Comparison of ENCODE assay signal across 15 cellular contexts in the genomic region with DNA sequence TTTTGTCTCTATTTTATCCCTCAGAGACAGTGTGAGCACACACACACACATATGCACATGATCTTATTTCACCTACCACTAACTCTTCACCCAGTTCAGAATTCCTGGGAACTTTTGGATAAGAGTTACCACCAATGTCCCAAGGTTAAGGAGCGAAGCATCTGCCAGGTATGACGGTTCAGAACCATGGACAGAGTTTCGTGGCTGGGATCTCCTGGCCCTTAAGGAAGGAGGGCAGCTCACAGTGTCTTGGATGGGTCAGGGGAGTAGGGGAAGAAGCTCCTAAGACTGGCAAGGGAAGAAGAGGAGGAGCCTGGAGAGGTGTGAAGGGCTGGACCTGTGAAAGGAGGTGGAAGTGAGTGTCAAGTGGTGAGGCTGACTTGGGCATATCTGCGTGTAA. TPM values are rescaled to one million over a fixed set of nuclear protein-coding genes. Genes with fewer than 3 reads are reported as not detected.
A peak's percentile ranks its signal among the peaks of the same experiment; 100 is the strongest.
DNase-seq lines count a peak whose midpoint lies in the region; ATAC-seq and TF ChIP-seq lines count a peak whose summit lies in the region.
"Had no signal": no experiment of that assay in that cellular context is flagged by ENCODE, and none has a peak within 500 bp of the region (broad histone marks: within the 10 kb centered on the region; RNA-seq: fewer than 3 reads in every experiment).

No MANE protein-coding gene starts in this region.

- no peaks in the 10 kb centered on the region for H3K36me3 ChIP-seq in RWPE2 (ENCODE audit: low read depth)
- H3K36me3 ChIP-seq in CD4-positive, alpha-beta memory T cell (ENCODE audit: insufficient read depth, low read length) = no peaks in the 10 kb centered on the region
- H3K36me3 ChIP-seq: tibial artery had no signal

- CTCF ChIA-PET in activated CD4-positive, alpha-beta T cell treated with anti-CD3 and anti-CD28 coated beads for 36 hours (lab: Charles Lee) = interaction anchor here (1.0 to 1.6 kb wide), 2 partner anchors 11 to 14 kb away, joined by 3 to 4 read pairs; no protein-coding TSS in a partner anchor
- CTCF ChIA-PET in CD4-positive, alpha-beta memory T cell (lab: Charles Lee; ENCODE audit: partially characterized antibody) = interaction anchor here (0.7 kb wide), 1 partner anchor 13 kb away, joined by 4 read pairs; no protein-coding TSS in a partner anchor

- H3K4me3 ChIP-seq in RWPE2 (ENCODE audit: severe bottlenecking) = no peak overlapping the region
- no peak overlapping the region for H3K4me3 ChIP-seq in CD4-positive, alpha-beta memory T cell (ENCODE audit: low read length in 2 of 2)
- H3K4me3 ChIP-seq: mucosa of descending colon, tibial artery had no signal

- H3K27me3 Mint-ChIP-seq in activated CD4-positive, alpha-beta T cell treated with anti-CD3 and anti-CD28 coated beads for 36 hours = peaks cover 17% of the 10 kb centered on the region
- H3K27me3 Mint-ChIP-seq in progenitor cell of endocrine pancreas = peaks cover 29% of the 10 kb centered on the region
- H3K27me3 Mint-ChIP-seq in CD4-positive, alpha-beta memory T cell = peaks cover 14 to 22% of the 10 kb centered on the region in 2 donors

- TF ChIP-seq POLR2A in erythroblast (IDR thresholded peaks at IDR 0.05; ENCODE audit: low read length) = no peak

- intact Hi-C loops in activated CD4-positive, alpha-beta T cell treated with anti-CD3 and anti-CD28 coated beads for 36 hours (cut with DNase I, micrococcal nuclease) = no loop called here
- intact Hi-C loops in CD4-positive, alpha-beta memory T cell (cut with micrococcal nuclease) = no loop called here

- no peak overlapping the region for H3K27ac ChIP-seq in RWPE2 (ENCODE audit: poor library complexity, severe bottlenecking)
- H3K27ac ChIP-seq in CD4-positive, alpha-beta memory T cell (ENCODE audit: low read depth, low read length) = no peak overlapping the region
- H3K27ac ChIP-seq: tibial artery had no signal

- H3K9me3 ChIP-seq in RWPE2 (ENCODE audit: severe bottlenecking) = no peaks in the 10 kb centered on the region
- H3K9me3 ChIP-seq in CD4-positive, alpha-beta memory T cell (ENCODE audit: control insufficient read depth in 1 of 2, low read length in 2 of 2) = no peaks in the 10 kb centered on the region
- H3K9me3 ChIP-seq: mucosa of descending colon, tibial artery had no signal

- H3K4me1 ChIP-seq in RWPE2 (ENCODE audit: insufficient read depth, poor library complexity, severe bottlenecking) = no peaks in the 10 kb centered on the region
- no peaks in the 10 kb centered on the region for H3K4me1 ChIP-seq in CD4-positive, alpha-beta memory T cell (ENCODE audit: insufficient read depth, low read length)
- H3K4me1 ChIP-seq: tibial artery had no signal

- POLR2A ChIA-PET in activated CD4-positive, alpha-beta T cell treated with anti-CD3 and anti-CD28 coated beads for 36 hours (lab: Charles Lee) = interaction anchor here (0.5 kb wide), 1 partner anchor 598 kb away, joined by 3 read pairs; no protein-coding TSS in a partner anchor
- POLR2A ChIA-PET in CD4-positive, alpha-beta memory T cell (lab: Charles Lee; ENCODE audit: partially characterized antibody) = no interaction called here

- no peaks in the 10 kb centered on the region for H3K9me3 Mint-ChIP-seq in activated CD4-positive, alpha-beta T cell treated with anti-CD3 and anti-CD28 coated beads for 36 hours (ENCODE audit: low read depth)
- H3K9me3 Mint-ChIP-seq in progenitor cell of endocrine pancreas (ENCODE audit: low read depth) = no peaks in the 10 kb centered on the region
- no peaks in the 10 kb centered on the region for H3K9me3 Mint-ChIP-seq in CD4-positive, alpha-beta memory T cell

- H3K27ac Mint-ChIP-seq in activated CD4-positive, alpha-beta T cell treated with anti-CD3 and anti-CD28 coated beads for 36 hours = no peak overlapping the region
- no peak overlapping the region for H3K27ac Mint-ChIP-seq in progenitor cell of endocrine pancreas
- no peak overlapping the region for H3K27ac Mint-ChIP-seq in CD4-positive, alpha-beta memory T cell
- H3K27ac Mint-ChIP-seq: activated naive CD8-positive, alpha-beta T cell had no signal

- no peak overlapping the region for H3K4me3 Mint-ChIP-seq in activated CD4-positive, alpha-beta T cell treated with anti-CD3 and anti-CD28 coated beads for 36 hours
- no peak overlapping the region for H3K4me3 Mint-ChIP-seq in progenitor cell of endocrine pancreas (ENCODE audit: low read depth)
- no peak overlapping the region for H3K4me3 Mint-ChIP-seq in CD4-positive, alpha-beta memory T cell
- H3K4me3 Mint-ChIP-seq: activated naive CD8-positive, alpha-beta T cell had no signal

- DNase-seq in activated CD4-positive, alpha-beta T cell treated with anti-CD3 and anti-CD28 coated beads for 36 hours = peak; percentile 24
- no peak for DNase-seq in activated CD4-positive, alpha-beta T cell treated with anti-CD3 and anti-CD28 coated beads, Interleukin-2, amount 50 U/mL, for 4 hours
- DNase-seq in RWPE2 (ENCODE audit: low spot score) = no peak
- DNase-seq in erythroblast (lab: John Stamatoyannopoulos, UW) = peak; percentile 7 to 14
- DNase-seq in progenitor cell of endocrine pancreas (ENCODE audit: low spot score, unreplicated experiment) = peak; percentile 40
- DNase-seq in AG08396 (ENCODE audit: low spot score) = no peak
- no peak for DNase-seq in DMS53 treated with DMSO at 0.1 percent for 48 hours (lab: John Stamatoyannopoulos, UW; ENCODE audit: unreplicated experiment)
- no peak for DNase-seq in CD4-positive, alpha-beta memory T cell
- DNase-seq: activated CD8-positive, alpha-beta memory T cell treated with anti-CD3 and anti-CD28 coated beads, Interleukin-2, amount 50 U/mL, for 4 hours; MV-4-11; NCI-H226; posterior cingulate gyrus; tibial artery had no signal

- no peak for TF ChIP-seq CTCF in RWPE2 (IDR thresholded peaks at IDR 0.05; ENCODE audit: poor library complexity, severe bottlenecking)
- no peak for TF ChIP-seq CTCF in progenitor cell of endocrine pancreas (IDR thresholded peaks at IDR 0.05; ENCODE audit: unreplicated experiment)

- H3K27me3 ChIP-seq in RWPE2 (ENCODE audit: insufficient read depth, poor library complexity, severe bottlenecking) = peaks cover 7% of the 10 kb centered on the region
- H3K27me3 ChIP-seq in CD4-positive, alpha-beta memory T cell (ENCODE audit: insufficient read depth, low read length) = no peaks in the 10 kb centered on the region

- ATAC-seq in activated CD4-positive, alpha-beta T cell treated with anti-CD3 and anti-CD28 coated beads for 36 hours = no peak
- peak; percentile 52; the same call in 1 of the 3 replicates for ATAC-seq in RWPE2 (ENCODE audit: low read depth)

- H3K4me1 Mint-ChIP-seq in activated CD4-positive, alpha-beta T cell treated with anti-CD3 and anti-CD28 coated beads for 36 hours = no peaks in the 10 kb centered on the region
- H3K4me1 Mint-ChIP-seq in progenitor cell of endocrine pancreas (ENCODE audit: low read depth) = no peaks in the 10 kb centered on the region
- H3K4me1 Mint-ChIP-seq in CD4-positive, alpha-beta memory T cell = no peaks in the 10 kb centered on the region

- H3K36me3 Mint-ChIP-seq in activated CD4-positive, alpha-beta T cell treated with anti-CD3 and anti-CD28 coated beads for 36 hours (ENCODE audit: low read depth) = no peaks in the 10 kb centered on the region
- no peaks in the 10 kb centered on the region for H3K36me3 Mint-ChIP-seq in progenitor cell of endocrine pancreas (ENCODE audit: insufficient read depth)
- H3K36me3 Mint-ChIP-seq in CD4-positive, alpha-beta memory T cell = no peaks in the 10 kb centered on the region
- H3K36me3 Mint-ChIP-seq: activated naive CD8-positive, alpha-beta T cell had no signal

RNA-seq across cellular contexts. Expression of a gene that starts 23.0 kb away (rescaled TPM):
- not detected for total RNA-seq in activated CD4-positive, alpha-beta T cell treated with anti-CD3 and anti-CD28 coated beads for 36 hours
- total RNA-seq in progenitor cell of endocrine pancreas = 0.05 and 0.13 TPM in 2 replicates
- total RNA-seq in CD4-positive, alpha-beta memory T cell = under 1 TPM; 0.23 to 0.42 TPM
- polyA plus RNA-seq in CD4-positive, alpha-beta memory T cell = under 1 TPM; 0.11 to 0.13 TPM

Comparison
In these comparisons a context has a peak if more than half of its experiments do, and no peak if none do; other contexts are left out.
1. DNase-seq: peak in activated CD4-positive, alpha-beta T cell treated with anti-CD3 and anti-CD28 coated beads for 36 hours (single experiment), erythroblast (2 of 2) and progenitor cell of endocrine pancreas (single experiment); none in activated CD4-positive, alpha-beta T cell treated with anti-CD3 and anti-CD28 coated beads, Interleukin-2, amount 50 U/mL, for 4 hours (0 of 2), RWPE2 (single experiment), AG08396 (single experiment), DMS53 treated with DMSO at 0.1 percent for 48 hours (single experiment) and CD4-positive, alpha-beta memory T cell (0 of 5).